8 cellular contexts compared by ENCODE assay signal in the genomic region with DNA sequence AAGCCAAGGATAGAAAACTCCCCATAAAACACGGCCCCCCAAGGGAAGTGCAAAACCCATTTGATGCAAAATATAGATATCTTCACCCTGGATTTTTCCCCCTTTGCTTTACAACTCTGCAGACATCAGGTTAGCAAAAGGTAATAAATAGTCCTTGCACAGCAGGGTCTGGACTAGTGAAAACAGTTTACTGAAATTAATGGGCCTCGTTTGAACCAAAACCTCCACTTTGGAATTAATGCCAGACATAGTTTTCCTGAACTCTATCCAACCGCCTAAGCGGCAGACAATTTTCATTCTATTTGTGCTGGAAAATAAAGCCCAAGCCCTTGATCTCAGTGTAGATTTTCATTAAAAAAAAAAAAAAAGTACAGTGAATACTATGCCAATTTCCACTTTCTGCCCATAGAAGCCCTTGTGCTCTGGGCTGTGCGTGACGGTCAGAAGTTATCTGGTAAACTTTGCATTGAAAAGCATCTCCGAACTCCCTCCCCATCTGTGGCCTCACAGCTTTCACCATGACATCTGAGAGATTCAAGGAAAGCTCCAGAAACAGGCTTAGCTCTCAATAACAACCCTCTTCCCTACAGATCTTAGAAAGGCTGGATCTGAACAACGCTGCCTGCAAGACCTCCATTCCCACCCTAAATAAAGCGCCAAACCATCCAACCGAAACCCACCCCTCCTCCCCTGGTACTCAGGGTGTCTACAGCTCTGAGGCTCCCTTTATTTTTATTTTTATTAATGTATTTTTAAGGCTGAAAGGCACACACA. TPM values are rescaled to one million over a fixed set of nuclear protein-coding genes. Genes with fewer than 3 reads are reported as not detected.
DNase-seq lines count a peak whose midpoint lies in the region; ATAC-seq and TF ChIP-seq lines count a peak whose summit lies in the region.

No MANE protein-coding gene starts in this region.

- no peak for DNase-seq in activated T-cell treated with anti-CD3 and anti-CD28 coated beads, Interleukin-2, amount 50 U/mL, for 72 hours
- no peak for DNase-seq in activated T-cell treated with anti-CD3 and anti-CD28 coated beads, Interleukin-2, amount 50 U/mL, for 1 hour
- DNase-seq in LNCaP clone FGC (ENCODE audit: low read depth) (no peak), adipocyte (ENCODE audit: low read depth) (peak; percentile 87), iris pigment epithelial cell (ENCODE audit: low read depth) (peak; percentile 55), superior temporal gyrus (ENCODE audit: extremely low spot score) (peak; percentile 75)
- no peak for DNase-seq in stimulated activated CD8-positive, alpha-beta memory T cell treated with anti-CD3 and anti-CD28 coated beads, Interleukin-4, amount 100 ng/mL, for 48 hours

- peaks cover 0 to 2% of the 10 kb centered on the region in 2 donors for H3K36me3 Mint-ChIP-seq in activated T-cell treated with anti-CD3 and anti-CD28 coated beads, Interleukin-2, amount 50 U/mL, for 72 hours (ENCODE audit: insufficient read depth in 2 of 2)

- no peaks in the 10 kb centered on the region for H3K27me3 Mint-ChIP-seq in activated T-cell treated with anti-CD3 and anti-CD28 coated beads, Interleukin-2, amount 50 U/mL, for 72 hours (ENCODE audit: low read depth)

- H3K9me3 ChIP-seq in adipocyte (ENCODE audit: control insufficient read depth, low read length): no peaks in the 10 kb centered on the region

- no peaks in the 10 kb centered on the region for H3K27me3 ChIP-seq in adipocyte (replicated peaks; ENCODE audit: control insufficient read depth, insufficient read depth, low read length)

- peak overlapping the region; percentile 93 for H3K27ac Mint-ChIP-seq in activated T-cell treated with anti-CD3 and anti-CD28 coated beads, Interleukin-2, amount 50 U/mL, for 72 hours

- peak overlapping the region; percentile 87 for H3K9ac ChIP-seq in adipocyte (ENCODE audit: low read length)

- H3K4me3 ChIP-seq in LNCaP clone FGC (ENCODE audit: low read depth, low read length): peak overlapping the region; percentile 29
- H3K4me3 ChIP-seq in adipocyte (ENCODE audit: low read length): peak overlapping the region; percentile 71

- ATAC-seq in activated T-cell treated with anti-CD3 and anti-CD28 coated beads, Interleukin-2, amount 50 U/mL, for 72 hours (replicated peaks in 1 of 2): peak in 1 of 2 donors; percentile 0
- no peak for ATAC-seq in HG02759 (IDR thresholded peaks at IDR 0.05; ENCODE audit: unreplicated experiment)

- no peak for TF ChIP-seq CTCF in LNCaP clone FGC (IDR thresholded peaks at IDR 0.05; ENCODE audit: control insufficient read depth, extremely low read depth, insufficient read depth)

- H3K36me3 ChIP-seq in adipocyte (ENCODE audit: control insufficient read depth, insufficient read depth, low read length, severe bottlenecking): no peaks in the 10 kb centered on the region

- H3K9me3 Mint-ChIP-seq in activated T-cell treated with anti-CD3 and anti-CD28 coated beads, Interleukin-2, amount 50 U/mL, for 72 hours: no peaks in the 10 kb centered on the region

- H3K4me3 Mint-ChIP-seq in activated T-cell treated with anti-CD3 and anti-CD28 coated beads, Interleukin-2, amount 50 U/mL, for 72 hours: peak overlapping the region; percentile 86 to 94

- peaks cover 78% of the 10 kb centered on the region for H3K4me1 ChIP-seq in adipocyte (ENCODE audit: control insufficient read depth, insufficient read depth, low read length)

- peaks cover 93% of the 10 kb centered on the region for H3K4me1 Mint-ChIP-seq in activated T-cell treated with anti-CD3 and anti-CD28 coated beads, Interleukin-2, amount 50 U/mL, for 72 hours (ENCODE audit: low read depth)

RNA-seq across cellular contexts. Expression of a gene that starts 11.0 kb away (rescaled TPM):
- total RNA-seq in activated T-cell treated with anti-CD3 and anti-CD28 coated beads, Interleukin-2, amount 50 U/mL, for 72 hours: 10 to 100 TPM; 55.6 to 58.0 TPM

RNA-seq across cellular contexts. Expression of a gene that starts 58.6 kb away (rescaled TPM):
- total RNA-seq in activated T-cell treated with anti-CD3 and anti-CD28 coated beads, Interleukin-2, amount 50 U/mL, for 72 hours: 1 to 10 TPM; 5.1 to 6.4 TPM

Comparison
In these comparisons a context has a peak if more than half of its experiments do, and no peak if none do; other contexts are left out.
1. DNase-seq: peak in adipocyte (single experiment), iris pigment epithelial cell (single experiment) and superior temporal gyrus (single experiment); none in activated T-cell treated with anti-CD3 and anti-CD28 coated beads, Interleukin-2, amount 50 U/mL, for 72 hours (0 of 2), activated T-cell treated with anti-CD3 and anti-CD28 coated beads, Interleukin-2, amount 50 U/mL, for 1 hour (single experiment), LNCaP clone FGC (single experiment) and stimulated activated CD8-positive, alpha-beta memory T cell treated with anti-CD3 and anti-CD28 coated beads, Interleukin-4, amount 100 ng/mL, for 48 hours (single experiment).